In genomic region chr14:22344209-22344608, GRCh38 we compare ENCODE assay signal across 7 cellular contexts.
DNase-seq lines count a peak whose midpoint lies in the region; ATAC-seq, FAIRE-seq and TF ChIP-seq lines count a peak whose summit lies in the region.
"Not testable (repeated sequence)": the region's sequence is repeated elsewhere in the genome, so short reads cannot be mapped to it uniquely, and the experiment has no call there.

No MANE protein-coding gene starts in this region.

- not testable (repeated sequence) for H3K18ac ChIP-seq in H1 (ENCODE audit: extremely low read depth, low read length)

- H3K79me2 ChIP-seq in GM23338 (replicated peaks; ENCODE audit: insufficient read depth); OCI-LY7 (ENCODE audit: insufficient read depth, low read depth, low read length); K562 (ENCODE audit: control insufficient read depth, insufficient read depth, low read length); H1 (ENCODE audit: control insufficient read depth in 1 of 2, insufficient read depth in 2 of 2, low read length in 2 of 2); HepG2 (ENCODE audit: insufficient read depth, low read length): not testable (repeated sequence)

- CTCF ChIA-PET in Calu3 (lab: Charles Lee); OCI-LY7 (lab: Charles Lee; ENCODE audit: unreplicated experiment); K562 (lab: Yijun Ruan, JAX; ENCODE audit: low intra/inter-chr PET ratio); H1 (lab: Charles Lee; ENCODE audit: partially characterized antibody): not testable (repeated sequence)
- CTCF ChIA-PET in HepG2 (lab: Yijun Ruan, JAX; ENCODE audit: low intra/inter-chr PET ratio, low total read pairs), result interaction anchor here (1.9 kb wide), 1 partner anchor 31 kb away, joined by 4 read pairs; no protein-coding TSS in a partner anchor

- H3F3A ChIP-seq in GM23338 (replicated peaks; ENCODE audit: low read depth), result not testable (repeated sequence)

- H3K4me3 Mint-ChIP-seq in Calu3 (ENCODE audit: low read depth, unreplicated experiment); GM23338: not testable (repeated sequence)

- not testable (repeated sequence) for TF ChIP-seq EP300 in K562 (IDR thresholded peaks at IDR 0.05; ENCODE audit: low read length); HepG2 (IDR thresholded peaks at IDR 0.05; ENCODE audit: low read depth in 2 of 2, low read length in 2 of 2); HepG2 (CRISPR knock-in tag; IDR thresholded peaks at IDR 0.05; ENCODE audit: borderline replicate concordance)
- TF ChIP-seq EP300 in H1 (IDR thresholded peaks at IDR 0.05; ENCODE audit: borderline replicate concordance in 1 of 2, low read depth in 2 of 2, low read length in 2 of 2), result peak in 1 of 2 experiments; percentile 73; a peak in 1 of 3 replicates

- H2BK20ac ChIP-seq in H1 (ENCODE audit: low read length), result not testable (repeated sequence)

- in situ Hi-C loops in K562 (cut with MboI); HepG2 (cut with HindIII; ENCODE audit: extremely low pct_ligation_motif_present, low pct_unique_long_range_greater_than_20kb): not testable (repeated sequence)

- H3K79me1 ChIP-seq in H1 (ENCODE audit: low read depth, low read length), result not testable (repeated sequence)

- H3K27me3 Mint-ChIP-seq in Calu3 (ENCODE audit: unreplicated experiment); GM23338 (ENCODE audit: insufficient read depth, low read depth, poor library complexity): not testable (repeated sequence)

- H3K4me1 ChIP-seq in GM23338 (ENCODE audit: insufficient read depth); OCI-LY7 (ENCODE audit: insufficient read depth, low read length, poor library complexity, severe bottlenecking); K562 (replicated peaks in 1 of 2; ENCODE audit: control insufficient read depth in 2 of 2, insufficient read depth in 2 of 2, low read length in 2 of 2); H1 (replicated peaks in 1 of 4; ENCODE audit: control insufficient read depth in 3 of 4, insufficient read depth in 4 of 4, low read length in 3 of 4); HepG2 (ENCODE audit: insufficient read depth, low read length): not testable (repeated sequence)

- H2BK120ac ChIP-seq in H1 (replicated peaks; ENCODE audit: low read depth, low read length), result not testable (repeated sequence)

- H3K9me3 ChIP-seq in OCI-LY7 (ENCODE audit: low read length) (peaks cover 32% of the 10 kb centered on the region), H1 (ENCODE audit: insufficient read depth in 2 of 2, low read depth in 1 of 2, low read length in 1 of 2) (peaks cover 16 to 17% of the 10 kb centered on the region in 2 experiments), HepG2 (ENCODE audit: low read length) (peaks cover 30% of the 10 kb centered on the region)
- not testable (repeated sequence) for H3K9me3 ChIP-seq in K562 (replicated peaks; ENCODE audit: control insufficient read depth, insufficient read depth, low read depth, low read length)

- POLR2A ChIA-PET in OCI-LY7 (lab: Charles Lee); K562 (lab: Yijun Ruan, JAX); H1 (lab: Charles Lee; ENCODE audit: partially characterized antibody); HepG2 (lab: Yijun Ruan, JAX): not testable (repeated sequence)

- not testable (repeated sequence) for H3K27ac ChIP-seq in GM23338 (ENCODE audit: low read depth); OCI-LY7 (ENCODE audit: low read depth, low read length, poor library complexity, severe bottlenecking); K562 (ENCODE audit: extremely low read depth, low read depth, low read length); H1 (ENCODE audit: low read depth, low read length); HepG2 (ENCODE audit: extremely low read length, insufficient read depth, low read length)

- H3K27me3 ChIP-seq in GM23338 (ENCODE audit: insufficient read depth); K562 (ENCODE audit: control insufficient read depth in 2 of 2, insufficient read depth in 2 of 2, low read length in 2 of 2); H1 (replicated peaks in 1 of 4; ENCODE audit: control insufficient read depth in 3 of 4, extremely low read depth in 1 of 4, insufficient read depth in 3 of 4, low read length in 3 of 4); HepG2 (ENCODE audit: control insufficient read depth in 1 of 2, insufficient read depth in 2 of 2, low read length in 2 of 2): not testable (repeated sequence)

- H3K56ac ChIP-seq in H1 (replicated peaks; ENCODE audit: insufficient read length, low read depth, low read length), result not testable (repeated sequence)

- H3K9me2 ChIP-seq in GM23338 (ENCODE audit: insufficient read depth); OCI-LY7 (ENCODE audit: insufficient read depth, low read length): not testable (repeated sequence)

- not testable (repeated sequence) for H3K14ac ChIP-seq in H1 (ENCODE audit: insufficient read length)

- not testable (repeated sequence) for H3K4me3 ChIP-seq in GM23338; OCI-LY7 (ENCODE audit: low read depth, low read length, poor library complexity, severe bottlenecking); K562; H1 (ENCODE audit: extremely low read depth in 1 of 4, insufficient read depth in 2 of 4, low read depth in 3 of 4, low read length in 4 of 4); epithelial cell of esophagus (ENCODE audit: low read length); HepG2 (replicated peaks in 1 of 3; ENCODE audit: insufficient read depth in 1 of 3, low read depth in 2 of 3, low read length in 3 of 3)

- not testable (repeated sequence) for H3K23me2 ChIP-seq in H1 (ENCODE audit: low read depth, low read length)

- TF ChIP-seq CTCF in Calu3 (IDR thresholded peaks at IDR 0.05; ENCODE audit: unreplicated experiment); GM23338 (conservative IDR thresholded peaks at IDR 0.05; ENCODE audit: low read depth in 2 of 2); OCI-LY7 (conservative IDR thresholded peaks at IDR 0.05; ENCODE audit: low read length); K562 (IDR thresholded peaks at IDR 0.05 in 2 of 3, conservative IDR thresholded peaks at IDR 0.05 in 1 of 3; ENCODE audit: insufficient read depth in 2 of 3, low read depth in 1 of 3, low read length in 3 of 3); H1 (IDR thresholded peaks at IDR 0.05; ENCODE audit: control extremely low read depth in 1 of 3, insufficient read depth in 1 of 3, low read depth in 1 of 3, low read length in 3 of 3); epithelial cell of esophagus (IDR thresholded peaks at IDR 0.05; ENCODE audit: insufficient read depth, low read depth, low read length, missing control alignments); HepG2 (CRISPR knock-in tag; IDR thresholded peaks at IDR 0.05): not testable (repeated sequence)

- WGBS in K562 (ENCODE audit: insufficient coverage, low coverage, missing lambda C conversion rate), result 11% methylated on average over 4 of the region's 4 CpGs
- WGBS in H1 (ENCODE audit: extremely low coverage in 1 of 2, insufficient coverage in 1 of 2, insufficient read length in 1 of 2, insufficient replicate concordance in 2 of 2, low coverage in 1 of 2, low lambda C conversion rate in 2 of 2, missing lambda C conversion rate in 1 of 2), 2 experiments, result 94% methylated on average over 4 of the region's 4 CpGs; no CpG with 5 or more reads in 1 of the 2 experiments
- WGBS in HepG2 (ENCODE audit: low lambda C conversion rate), result 15% methylated on average over 4 of the region's 4 CpGs

- not testable (repeated sequence) for H3K9me3 Mint-ChIP-seq in Calu3 (ENCODE audit: low read depth, unreplicated experiment)
- peaks cover 44% of the 10 kb centered on the region for H3K9me3 Mint-ChIP-seq in GM23338

- not testable (repeated sequence) for H3K9ac ChIP-seq in K562 (ENCODE audit: insufficient read depth in 1 of 2, low read depth in 2 of 2, low read length in 2 of 2); H1 (replicated peaks in 1 of 4; ENCODE audit: extremely low read depth in 1 of 4, low read depth in 3 of 4, low read length in 3 of 4); HepG2 (ENCODE audit: insufficient read depth, low read depth, low read length)

- H2BK12ac ChIP-seq in H1 (ENCODE audit: low read depth, low read length), result not testable (repeated sequence)

- not testable (repeated sequence) for H4K20me1 ChIP-seq in GM23338 (replicated peaks; ENCODE audit: insufficient read depth); OCI-LY7 (ENCODE audit: insufficient read depth, low read length); K562 (replicated peaks; ENCODE audit: control insufficient read depth, insufficient read depth, low read length); H1 (replicated peaks in 1 of 2; ENCODE audit: control insufficient read depth in 1 of 2, insufficient read depth in 2 of 2, low read length in 2 of 2); HepG2 (ENCODE audit: insufficient read depth, low read length)

- not testable (repeated sequence) for H2AK5ac ChIP-seq in H1 (ENCODE audit: low read depth, low read length)

- intact Hi-C loops in Calu3 (cut with micrococcal nuclease; ENCODE audit: unreplicated experiment); OCI-LY7 (cut with micrococcal nuclease; ENCODE audit: unreplicated experiment); K562 (cut with micrococcal nuclease); HepG2 (cut with micrococcal nuclease; ENCODE audit: unreplicated experiment): not testable (repeated sequence)

- H4K8ac ChIP-seq in H1 (ENCODE audit: extremely low read depth, insufficient read depth, low read length), result not testable (repeated sequence)

- not testable (repeated sequence) for H2BK5ac ChIP-seq in H1 (ENCODE audit: low read depth, low read length)

- H3K4me1 Mint-ChIP-seq in Calu3 (ENCODE audit: low read depth, unreplicated experiment), result peaks cover 24% of the 10 kb centered on the region
- not testable (repeated sequence) for H3K4me1 Mint-ChIP-seq in GM23338

- not testable (repeated sequence) for H4K91ac ChIP-seq in H1 (replicated peaks; ENCODE audit: insufficient read length, low read length)

- not testable (repeated sequence) for H3K23ac ChIP-seq in H1 (ENCODE audit: insufficient read length)

- DNase-seq in Calu3 (peak; percentile 59), GM23338 (ENCODE audit: low spot score) (peak; percentile 40), OCI-LY7 (ENCODE audit: low spot score) (peak; percentile 8), epithelial cell of esophagus (ENCODE audit: low read depth) (peak; percentile 9)
- not testable (repeated sequence) for DNase-seq in K562 (ENCODE audit: extremely low read depth in 1 of 4, low spot score in 3 of 4); H1 (ENCODE audit: low read depth in 1 of 2, low spot score in 2 of 2); HepG2 (ENCODE audit: low spot score)

- not testable (repeated sequence) for TF ChIP-seq RAD21 in K562 (CRISPR knock-in tag; conservative IDR thresholded peaks at IDR 0.05 in 1 of 2, IDR thresholded peaks at IDR 0.05 in 1 of 2); H1 (IDR thresholded peaks at IDR 0.05 in 1 of 2, conservative IDR thresholded peaks at IDR 0.05 in 1 of 2; ENCODE audit: low read depth in 2 of 2, low read length in 2 of 2); HepG2 (CRISPR knock-in tag; IDR thresholded peaks at IDR 0.05)

- not testable (repeated sequence) for FAIRE-seq in K562 (lab: Jason Lieb, UNC); H1 (lab: Jason Lieb, UNC); HepG2 (lab: Jason Lieb, UNC)

- not testable (repeated sequence) for H4K5ac ChIP-seq in H1 (ENCODE audit: insufficient read length, low read depth, low read length)

- H3K36me3 Mint-ChIP-seq in Calu3 (ENCODE audit: insufficient read depth, unreplicated experiment), result not testable (repeated sequence)
- peaks cover 28% of the 10 kb centered on the region for H3K36me3 Mint-ChIP-seq in GM23338 (ENCODE audit: low read depth)

- H3K4me2 ChIP-seq in GM23338; OCI-LY7 (ENCODE audit: low read length); K562 (ENCODE audit: insufficient read depth, low read length); H1 (ENCODE audit: insufficient read depth in 1 of 2, low read depth in 2 of 2, low read length in 2 of 2); HepG2 (ENCODE audit: low read depth, low read length): not testable (repeated sequence)

- peak overlapping the region; percentile 60 for H3K27ac Mint-ChIP-seq in Calu3 (ENCODE audit: unreplicated experiment)
- H3K27ac Mint-ChIP-seq in GM23338, result not testable (repeated sequence)

- not testable (repeated sequence) for H2AFZ ChIP-seq in GM23338; OCI-LY7 (ENCODE audit: low read length); K562 (ENCODE audit: low read depth, low read length); H1 (ENCODE audit: low read length); HepG2 (ENCODE audit: low read length)

- BruUV-seq in Calu3 (replicated peaks; lab: Mats Ljungman, UMichigan); OCI-LY7 (replicated peaks; lab: Mats Ljungman, UMichigan); K562 (replicated peaks; lab: Mats Ljungman, UMichigan); HepG2 (replicated peaks; lab: Mats Ljungman, UMichigan): not testable (repeated sequence)

- ATAC-seq in GM23338, K562, HepG2: not testable (repeated sequence)

- H3K4ac ChIP-seq in H1 (replicated peaks; ENCODE audit: insufficient read length, low read depth, low read length), result not testable (repeated sequence)

- not testable (repeated sequence) for H3K9me1 ChIP-seq in K562 (ENCODE audit: control insufficient read depth, insufficient read depth, low read length)

- H3K36me3 ChIP-seq in GM23338 (ENCODE audit: insufficient read depth), result peaks cover 12% of the 10 kb centered on the region; the same call in 1 of the 2 replicates
- H3K36me3 ChIP-seq in OCI-LY7 (ENCODE audit: insufficient read depth, low read length); K562 (ENCODE audit: control insufficient read depth, insufficient read depth, low read length); H1 (ENCODE audit: control insufficient read depth in 2 of 4, insufficient read depth in 4 of 4, low read length in 3 of 4); HepG2 (replicated peaks in 1 of 2; ENCODE audit: control insufficient read depth in 1 of 2, insufficient read depth in 2 of 2, low read length in 2 of 2): not testable (repeated sequence)

- not testable (repeated sequence) for H2BK15ac ChIP-seq in H1 (ENCODE audit: low read length)

- not testable (repeated sequence) for TF ChIP-seq POLR2A in K562 (conservative IDR thresholded peaks at IDR 0.05); H1 (IDR thresholded peaks at IDR 0.05; ENCODE audit: control extremely low read depth in 1 of 2, low read depth in 2 of 2, low read length in 2 of 2); HepG2 (IDR thresholded peaks at IDR 0.05; ENCODE audit: insufficient read depth in 1 of 2, low read depth in 2 of 2, low read length in 2 of 2)
